In genomic region chr13:73767191-73767741, GRCh38 we compare ENCODE assay signal across 8 cellular contexts.
DNase-seq lines count a peak whose midpoint lies in the region; ATAC-seq, FAIRE-seq and TF ChIP-seq lines count a peak whose summit lies in the region.

No MANE protein-coding gene starts in this region.

- H3K4me1 ChIP-seq in astrocyte (ENCODE audit: insufficient read depth, low read length) (peaks cover 14% of the 10 kb centered on the region), pancreas (peaks cover 7 to 19% (median 9%) of the 10 kb centered on the region in 3 donors)

- peaks cover 4% of the 10 kb centered on the region for H4K20me1 ChIP-seq in astrocyte (ENCODE audit: insufficient read depth, low read length)

- no peak overlapping the region for H3K4me3 ChIP-seq in astrocyte (ENCODE audit: insufficient read depth, low read depth, low read length)
- no peak overlapping the region for H3K4me3 ChIP-seq in pancreas

- no peak for TF ChIP-seq POLR2A in GM12891 (IDR thresholded peaks at IDR 0.05; ENCODE audit: low read depth, low read length)

- DNase-seq in GM12891 (ENCODE audit: insufficient read length, low spot score) (no peak), astrocyte (ENCODE audit: low read depth) (peak; percentile 27), midbrain (lab: John Stamatoyannopoulos, UW) (peak; percentile 23), pancreas (no peak)
- no peak for DNase-seq in activated CD8-positive, alpha-beta memory T cell treated with anti-CD3 and anti-CD28 coated beads, Interleukin-2, amount 50 U/mL, for 48 hours

- peaks cover 1% of the 10 kb centered on the region for H3K9me3 Mint-ChIP-seq in astrocyte (ENCODE audit: unreplicated experiment)

- peaks cover 3% of the 10 kb centered on the region for H3K36me3 ChIP-seq in astrocyte (ENCODE audit: insufficient read depth, low read length)
- no peaks in the 10 kb centered on the region for H3K36me3 ChIP-seq in pancreas

- peaks cover 27% of the 10 kb centered on the region for H3K4me1 Mint-ChIP-seq in astrocyte (ENCODE audit: low read depth, unreplicated experiment)

- FAIRE-seq in GM12891 (lab: Jason Lieb, UNC) (peak; percentile 23), astrocyte (lab: Jason Lieb, UNC) (no peak), pancreas (lab: Jason Lieb, UNC) (no peak)

- no peaks in the 10 kb centered on the region for H3K27me3 ChIP-seq in astrocyte (ENCODE audit: insufficient read depth, low read length)
- no peaks in the 10 kb centered on the region for H3K27me3 ChIP-seq in pancreas

- H3K36me3 Mint-ChIP-seq in astrocyte (ENCODE audit: low read depth, unreplicated experiment), result peaks cover 7% of the 10 kb centered on the region

- no peak overlapping the region for H3K4me2 ChIP-seq in astrocyte (ENCODE audit: low read length)

- H3K27ac Mint-ChIP-seq in astrocyte (ENCODE audit: unreplicated experiment), result no peak overlapping the region

- H3K9ac ChIP-seq in astrocyte (ENCODE audit: low read length), result no peak overlapping the region

- H3K27ac ChIP-seq in astrocyte (ENCODE audit: low read depth, low read length) (no peak overlapping the region), pancreas (no peak overlapping the region)

- H3K4me3 Mint-ChIP-seq in astrocyte (ENCODE audit: unreplicated experiment), result no peak overlapping the region

- intact Hi-C loops in pancreas (cut with DNase I), result no loop called here

- H2AFZ ChIP-seq in astrocyte (ENCODE audit: low read depth, low read length), result no peak overlapping the region

- no peaks in the 10 kb centered on the region for H3K79me2 ChIP-seq in astrocyte (ENCODE audit: insufficient read depth, low read length)

- 69% methylated on average over 3 of the region's 3 CpGs for WGBS in pancreas, 2 donors

- TF ChIP-seq CTCF in astrocyte (IDR thresholded peaks at IDR 0.05; ENCODE audit: insufficient read depth, low read depth, low read length), result no peak
- no peak for TF ChIP-seq CTCF in pancreas (IDR thresholded peaks at IDR 0.05)

- no peaks in the 10 kb centered on the region for H3K27me3 Mint-ChIP-seq in astrocyte (ENCODE audit: low read depth, unreplicated experiment)

- ATAC-seq in HG03060 (IDR thresholded peaks at IDR 0.05; ENCODE audit: low read depth, unreplicated experiment) (peak; percentile 39), HG03039 (IDR thresholded peaks at IDR 0.05; ENCODE audit: unreplicated experiment) (no peak), pancreas (no peak), GM19452 (IDR thresholded peaks at IDR 0.05; ENCODE audit: unreplicated experiment) (no peak)

- H3K9me3 ChIP-seq in astrocyte (ENCODE audit: insufficient read depth, low read depth, low read length), result no peaks in the 10 kb centered on the region
- H3K9me3 ChIP-seq in pancreas, result no peaks in the 10 kb centered on the region

TF ChIP-seq in GM12891, 5 proteins besides CTCF, POLR2A, EP300 and RAD21:
- TF ChIP-seq SPI1 (IDR thresholded peaks at IDR 0.05; ENCODE audit: low read depth, low read length) (no peak), PAX5 (IDR thresholded peaks at IDR 0.05; ENCODE audit: insufficient read depth, low read length, severe bottlenecking) (no peak), POU2F2 (IDR thresholded peaks at IDR 0.05; ENCODE audit: low read depth, low read length) (peak; percentile 99), TAF1 (IDR thresholded peaks at IDR 0.05; ENCODE audit: low read depth, low read length) (no peak), POLR2AphosphoS5 (IDR thresholded peaks at IDR 0.05; ENCODE audit: low read depth, low read length) (no peak)

Comparison
In these comparisons a context has a peak if more than half of its experiments do, and no peak if none do; other contexts are left out.
1. DNase-seq: peak in astrocyte (single experiment) and midbrain (single experiment); none in GM12891 (single experiment), pancreas (0 of 6) and activated CD8-positive, alpha-beta memory T cell treated with anti-CD3 and anti-CD28 coated beads, Interleukin-2, amount 50 U/mL, for 48 hours (single experiment).